ENCODE assay signal across 28 cellular contexts in genomic region chr7:1981201-1981877, GRCh38.
DNase-seq lines count a peak whose midpoint lies in the region; ATAC-seq, FAIRE-seq and TF ChIP-seq lines count a peak whose summit lies in the region.
"Had no signal": no experiment of that assay in that cellular context is flagged by ENCODE, and none has a peak within 500 bp of the region (broad histone marks: within the 10 kb centered on the region; RNA-seq: fewer than 3 reads in every experiment).

No MANE protein-coding gene starts in this region.

- H3K27me3 Mint-ChIP-seq in stimulated activated memory B cell treated with anti-CD40 and anti-IgM and Interleukin-4, amounts not matched to agents 10 μg/mL and 1 μg/mL and 100 μg/mL, for 72 hours: no peaks in the 10 kb centered on the region
- H3K27me3 Mint-ChIP-seq: effector memory CD8-positive, alpha-beta T cell had no signal

- H3K4me3 ChIP-seq in right atrium auricular region (no peak overlapping the region), kidney (ENCODE audit: low read length in 2 of 2) (no peak overlapping the region)
- H3K4me3 ChIP-seq: body of pancreas, esophagus squamous epithelium, gastrocnemius medialis, prostate gland, skin epidermis, thoracic aorta had no signal

- peak overlapping the region; percentile 68 for H3K27ac Mint-ChIP-seq in stimulated activated memory B cell treated with anti-CD40 and anti-IgM and Interleukin-4, amounts not matched to agents 10 μg/mL and 1 μg/mL and 100 μg/mL, for 72 hours
- H3K27ac Mint-ChIP-seq: activated T-cell treated with anti-CD3 and anti-CD28 coated beads, Interleukin-2, amount 50 U/mL, for 72 hours; CD8-positive, alpha-beta T cell; mesothelial cell of epicardium; nephron had no signal

- H3K9me3 ChIP-seq in right atrium auricular region: no peaks in the 10 kb centered on the region
- H3K9me3 ChIP-seq in kidney (ENCODE audit: control insufficient read depth in 1 of 2, low read length in 2 of 2): no peaks in the 10 kb centered on the region
- H3K9me3 ChIP-seq: body of pancreas, esophagus squamous epithelium, gastrocnemius medialis, prostate gland, thoracic aorta had no signal

- peaks cover 42% of the 10 kb centered on the region for H3K36me3 Mint-ChIP-seq in stimulated activated memory B cell treated with anti-CD40 and anti-IgM and Interleukin-4, amounts not matched to agents 10 μg/mL and 1 μg/mL and 100 μg/mL, for 72 hours

- FAIRE-seq in HTR-8/SVneo (lab: Jason Lieb, UNC) (peak; percentile 60), kidney (lab: Jason Lieb, UNC) (no peak)
- FAIRE-seq: colon, keratinocyte had no signal

- H3K4me3 Mint-ChIP-seq in stimulated activated memory B cell treated with anti-CD40 and anti-IgM and Interleukin-4, amounts not matched to agents 10 μg/mL and 1 μg/mL and 100 μg/mL, for 72 hours: peak overlapping the region; percentile 63
- H3K4me3 Mint-ChIP-seq: activated T-cell treated with anti-CD3 and anti-CD28 coated beads, Interleukin-2, amount 50 U/mL, for 72 hours; CD8-positive, alpha-beta T cell; effector memory CD8-positive, alpha-beta T cell; H9; mesothelial cell of epicardium; nephron had no signal

- H3K4me1 ChIP-seq in right atrium auricular region (no peaks in the 10 kb centered on the region), kidney (ENCODE audit: control insufficient read depth in 1 of 2, insufficient read depth in 1 of 2, low read depth in 1 of 2, low read length in 2 of 2) (no peaks in the 10 kb centered on the region)
- H3K4me1 ChIP-seq: body of pancreas, gastrocnemius medialis, prostate gland had no signal

- H3K36me3 ChIP-seq in right atrium auricular region: no peaks in the 10 kb centered on the region
- no peaks in the 10 kb centered on the region for H3K36me3 ChIP-seq in kidney (ENCODE audit: control insufficient read depth in 1 of 2, insufficient read depth in 2 of 2, low read length in 2 of 2)
- H3K36me3 ChIP-seq: gastrocnemius medialis, thoracic aorta had no signal

- H3K9me3 Mint-ChIP-seq in stimulated activated memory B cell treated with anti-CD40 and anti-IgM and Interleukin-4, amounts not matched to agents 10 μg/mL and 1 μg/mL and 100 μg/mL, for 72 hours: no peaks in the 10 kb centered on the region
- H3K9me3 Mint-ChIP-seq: activated T-cell treated with anti-CD3 and anti-CD28 coated beads, Interleukin-2, amount 50 U/mL, for 72 hours; CD8-positive, alpha-beta T cell; effector memory CD8-positive, alpha-beta T cell; mesothelial cell of epicardium; nephron had no signal

- ATAC-seq in Right ventricle myocardium superior (ENCODE audit: poor library complexity) (no peak), GM18858 (IDR thresholded peaks at IDR 0.05; ENCODE audit: unreplicated experiment) (no peak), HG03460 (IDR thresholded peaks at IDR 0.05; ENCODE audit: unreplicated experiment) (no peak)
- ATAC-seq in stimulated activated memory B cell treated with anti-CD40 and anti-IgM and Interleukin-4, amounts not matched to agents 10 μg/mL and 1 μg/mL and 100 μg/mL, for 72 hours: no peak
- ATAC-seq: activated T-cell treated with anti-CD3 and anti-CD28 coated beads, Interleukin-2, amount 50 U/mL, for 72 hours; body of pancreas; CD8-positive, alpha-beta T cell; effector memory CD8-positive, alpha-beta T cell; gastrocnemius medialis had no signal

- H3K4me1 Mint-ChIP-seq in stimulated activated memory B cell treated with anti-CD40 and anti-IgM and Interleukin-4, amounts not matched to agents 10 μg/mL and 1 μg/mL and 100 μg/mL, for 72 hours: peaks cover 20% of the 10 kb centered on the region
- H3K4me1 Mint-ChIP-seq: mesothelial cell of epicardium, nephron had no signal

- DNase-seq in Right ventricle myocardium superior (peak; percentile 30), right atrium auricular region (ENCODE audit: low spot score) (no peak), HTR-8/SVneo (ENCODE audit: insufficient read length, low spot score) (no peak), kidney (peak; percentile 52), HuH-7.5 (ENCODE audit: low spot score) (no peak)
- DNase-seq: activated CD4-positive, alpha-beta T cell treated with anti-CD3 and anti-CD28 coated beads for 1 hour; activated T-cell treated with anti-CD3 and anti-CD28 coated beads, Interleukin-2, amount 50 U/mL, for 72 hours; body of pancreas; CD8-positive, alpha-beta T cell; DMS53; effector memory CD8-positive, alpha-beta T cell; esophagus squamous epithelium; gastrocnemius medialis; H9; KBM-7; SHP77; stimulated activated CD4-positive, alpha-beta T cell treated with anti-CD3 and anti-CD28 coated beads, Interleukin-2, amount 100 ng/mL, for 24 hours; stimulated activated naive CD4-positive, alpha-beta T cell had no signal

- H3K9ac ChIP-seq in kidney (ENCODE audit: low read length in 2 of 2): no peak overlapping the region

- H3K27me3 ChIP-seq in right atrium auricular region: no peaks in the 10 kb centered on the region
- H3K27me3 ChIP-seq: body of pancreas, esophagus squamous epithelium, gastrocnemius medialis had no signal

- TF ChIP-seq CTCF in right atrium auricular region (IDR thresholded peaks at IDR 0.05) (no peak), kidney (IDR thresholded peaks at IDR 0.05; ENCODE audit: borderline replicate concordance, extremely low read depth, insufficient read depth) (no peak)

- intact Hi-C loops in Right ventricle myocardium superior (cut with DNase I) (no loop called here), kidney (cut with DNase I) (no loop called here)

- no peak overlapping the region for H3K27ac ChIP-seq in right atrium auricular region
- no peak overlapping the region for H3K27ac ChIP-seq in kidney (ENCODE audit: low read depth in 2 of 2, low read length in 2 of 2)
- H3K27ac ChIP-seq: body of pancreas, esophagus squamous epithelium, gastrocnemius medialis, prostate gland, skin epidermis, thoracic aorta had no signal

Comparison
In these comparisons a context has a peak if more than half of its experiments do, and no peak if none do; other contexts are left out.
1. DNase-seq: peak in Right ventricle myocardium superior (single experiment) and kidney (single experiment); none in right atrium auricular region (single experiment), HTR-8/SVneo (single experiment) and HuH-7.5 (single experiment).